22 cellular contexts compared by ENCODE assay signal in genomic region chr17:81151039-81151677, GRCh38. TPM values are rescaled to one million over a fixed set of nuclear protein-coding genes. Genes with fewer than 3 reads are reported as not detected.
DNase-seq lines count a peak whose midpoint lies in the region; ATAC-seq and TF ChIP-seq lines count a peak whose summit lies in the region.
"Had no signal": no experiment of that assay in that cellular context is flagged by ENCODE, and none has a peak within 500 bp of the region (broad histone marks: within the 10 kb centered on the region; RNA-seq: fewer than 3 reads in every experiment).

No MANE protein-coding gene starts in this region.

- no peaks in the 10 kb centered on the region for H3K36me3 ChIP-seq in upper lobe of right lung
- H3K36me3 ChIP-seq: MG63 had no signal

- peak; percentile 32 for DNase-seq in Right ventricle myocardium inferior (ENCODE audit: missing footprints)
- DNase-seq in left cardiac atrium: no peak
- no peak for DNase-seq in dorsolateral prefrontal cortex
- no peak for DNase-seq in upper lobe of right lung
- no peak for DNase-seq in NCI-H2196 (lab: John Stamatoyannopoulos, UW; ENCODE audit: unreplicated experiment)
- DNase-seq in NCI-H446 treated with DMSO at 0.1 percent for 48 hours (lab: John Stamatoyannopoulos, UW): no peak
- DNase-seq: DMS79 treated with DMSO at 0.1 percent for 48 hours, GOT3, IMR-90, Karpas-422, NCI-H1092, NCI-H146, NCI-H2081, NCI-H524 had no signal

- H3K9me3 ChIP-seq in mononuclear cell (ENCODE audit: low read depth, low read length) (no peaks in the 10 kb centered on the region), upper lobe of right lung (no peaks in the 10 kb centered on the region)
- H3K9me3 ChIP-seq: MG63 had no signal

- no peaks in the 10 kb centered on the region for H3K27me3 ChIP-seq in dorsolateral prefrontal cortex
- H3K27me3 ChIP-seq in mononuclear cell (ENCODE audit: insufficient read depth, low read length): no peaks in the 10 kb centered on the region
- H3K27me3 ChIP-seq in upper lobe of right lung: no peaks in the 10 kb centered on the region
- H3K27me3 ChIP-seq: MG63 had no signal

- no peak overlapping the region for H3K4me3 ChIP-seq in dorsolateral prefrontal cortex
- H3K4me3 ChIP-seq in mononuclear cell (ENCODE audit: low read length): peak overlapping the region; percentile 36
- peak overlapping the region; percentile 10 for H3K4me3 ChIP-seq in upper lobe of right lung
- H3K4me3 ChIP-seq: GM12878, MG63 had no signal

- TF ChIP-seq CTCF in dorsolateral prefrontal cortex (IDR thresholded peaks at IDR 0.05 in 54 of 56, conservative IDR thresholded peaks at IDR 0.05 in 2 of 56; ENCODE audit: low read depth in 1 of 56, partially characterized antibody in 56 of 56): no peak
- TF ChIP-seq CTCF in upper lobe of right lung (IDR thresholded peaks at IDR 0.05): no peak

- ATAC-seq in Right ventricle myocardium inferior (no peak), left cardiac atrium (no peak), upper lobe of right lung (peak; percentile 4), HG02870 (IDR thresholded peaks at IDR 0.05; ENCODE audit: unreplicated experiment) (no peak)
- ATAC-seq: GM12878, Panc1 had no signal

- intact Hi-C loops in Right ventricle myocardium inferior (cut with DNase I): no loop called here
- intact Hi-C loops in left cardiac atrium (cut with DNase I): no loop called here
- intact Hi-C loops in dorsolateral prefrontal cortex (cut with DNase I): no loop called here
- intact Hi-C loops in upper lobe of right lung (cut with DNase I): no loop called here

- H3K27ac ChIP-seq in dorsolateral prefrontal cortex (peak overlapping the region in 48 of 59 donors; percentile 5 to 99 (median 93)), upper lobe of right lung (no peak overlapping the region)

- H3K4me1 ChIP-seq in mononuclear cell (ENCODE audit: insufficient read depth, low read length) (peaks cover 51% of the 10 kb centered on the region), upper lobe of right lung (peaks cover 9% of the 10 kb centered on the region)

RNA-seq across cellular contexts. Expression of gene PVALEF, which starts 14.1 kb away (rescaled TPM):
- not detected for total RNA-seq in Right ventricle myocardium inferior
- not detected for total RNA-seq in left cardiac atrium
- total RNA-seq in dorsolateral prefrontal cortex: 1 to 10 TPM in 23 of 120 experiments, under 1 TPM in 78, not detected in 19; 0.35 to 2.6 (median 0.77) TPM
- total RNA-seq in mononuclear cell: not detected
- not detected for total RNA-seq in upper lobe of right lung
- total RNA-seq: A172, G401, GM12878, HT-29, IMR-90 had no signal

RNA-seq across cellular contexts. Expression of gene AATK, which starts 14.9 kb away (rescaled TPM):
- 10.1 TPM for total RNA-seq in Right ventricle myocardium inferior
- 10 to 100 TPM in 1 of 2 donors, 1 to 10 TPM in 1; 8.3 to 12.7 TPM for total RNA-seq in left cardiac atrium
- 100 to 1,000 TPM; 143 to 915 (median 275) TPM for total RNA-seq in dorsolateral prefrontal cortex
- total RNA-seq in mononuclear cell: 2.0 TPM
- 72.5 TPM for total RNA-seq in upper lobe of right lung
- total RNA-seq: GM12878 had no signal

Comparison
In these comparisons a context has a peak if more than half of its experiments do, and no peak if none do; other contexts are left out.
1. H3K4me3 ChIP-seq: peak in mononuclear cell (single experiment) and upper lobe of right lung (single experiment); none in dorsolateral prefrontal cortex (0 of 59).